In genomic region chr15:67048281-67049279, GRCh38 we compare ENCODE assay signal across 10 cellular contexts. TPM values are rescaled to one million over a fixed set of nuclear protein-coding genes. Genes with fewer than 3 reads are reported as not detected.
DNase-seq lines count a peak whose midpoint lies in the region; ATAC-seq and TF ChIP-seq lines count a peak whose summit lies in the region.
"Had no signal": no experiment of that assay in that cellular context is flagged by ENCODE, and none has a peak within 500 bp of the region (broad histone marks: within the 10 kb centered on the region; RNA-seq: fewer than 3 reads in every experiment).

No MANE protein-coding gene starts in this region.

- intact Hi-C loops in Right ventricle myocardium superior (cut with DNase I): no loop called here
- intact Hi-C loops in gastrocnemius medialis (cut with DNase I; ENCODE audit: low total_unique reads): loop anchor here (10.0 kb wide), 1 partner anchor 104 kb away; no protein-coding TSS in a partner anchor

- in situ Hi-C loops in gastrocnemius medialis (cut with MboI; ENCODE audit: low sequenced_read_pairs in 4 of 4): no loop called here

- no peaks in the 10 kb centered on the region for H3K36me3 ChIP-seq in gastrocnemius medialis

- no peaks in the 10 kb centered on the region for H3K27me3 ChIP-seq in gastrocnemius medialis

- H3K9me3 ChIP-seq in gastrocnemius medialis: no peaks in the 10 kb centered on the region

- no peak for TF ChIP-seq CTCF in gastrocnemius medialis (IDR thresholded peaks at IDR 0.05 in 4 of 5, conservative IDR thresholded peaks at IDR 0.05 in 1 of 5)

- H3K27ac ChIP-seq in gastrocnemius medialis: peak overlapping the region; percentile 3 to 73 (median 42)

- TF ChIP-seq POLR2A in gastrocnemius medialis (IDR thresholded peaks at IDR 0.05): peak in 1 of 2 donors; percentile 42

- ATAC-seq in Right ventricle myocardium superior (ENCODE audit: poor library complexity) (peak; percentile 53), gastrocnemius medialis (peak; percentile 81 to 91), HG02610 (IDR thresholded peaks at IDR 0.05; ENCODE audit: unreplicated experiment) (no peak), HG02884 (IDR thresholded peaks at IDR 0.05; ENCODE audit: unreplicated experiment) (no peak)
- ATAC-seq: GM12878 had no signal

- DNase-seq in EL (peak; percentile 95), SW 1271 (lab: John Stamatoyannopoulos, UW) (peak; percentile 83 to 84), Right ventricle myocardium superior (peak; percentile 45), gastrocnemius medialis (peak in 1 of 2 donors; percentile 48), RKO (ENCODE audit: low spot score) (no peak)
- no peak for DNase-seq in activated CD4-positive, alpha-beta T cell treated with anti-CD3 and anti-CD28 coated beads, Interleukin-2, amount 50 U/mL, for 48 hours
- DNase-seq: activated CD8-positive, alpha-beta memory T cell treated with anti-CD3 and anti-CD28 coated beads, Interleukin-2, amount 50 U/mL, for 4 hours had no signal

- H3K4me1 ChIP-seq in gastrocnemius medialis: peaks cover 8 to 25% of the 10 kb centered on the region in 2 donors

- H3K4me3 ChIP-seq in gastrocnemius medialis: no peak overlapping the region
- H3K4me3 ChIP-seq: GM12878 had no signal

RNA-seq across cellular contexts. Expression of gene SMAD3, which starts 16.8 kb away (rescaled TPM):
- total RNA-seq in Right ventricle myocardium superior: 17.3 TPM
- 10 to 100 TPM; 15.9 to 61.7 (median 26.3) TPM for total RNA-seq in gastrocnemius medialis

Comparison
In these comparisons a context has a peak if more than half of its experiments do, and no peak if none do; other contexts are left out.
1. DNase-seq: peak in EL (single experiment), SW 1271 (2 of 2) and Right ventricle myocardium superior (single experiment); none in RKO (single experiment) and activated CD4-positive, alpha-beta T cell treated with anti-CD3 and anti-CD28 coated beads, Interleukin-2, amount 50 U/mL, for 48 hours (0 of 2).
2. ATAC-seq: peak in Right ventricle myocardium superior (single experiment) and gastrocnemius medialis (2 of 2); none in HG02610 (single experiment) and HG02884 (single experiment).